ENCODE assay signal across 1 cellular context in the genomic region with DNA sequence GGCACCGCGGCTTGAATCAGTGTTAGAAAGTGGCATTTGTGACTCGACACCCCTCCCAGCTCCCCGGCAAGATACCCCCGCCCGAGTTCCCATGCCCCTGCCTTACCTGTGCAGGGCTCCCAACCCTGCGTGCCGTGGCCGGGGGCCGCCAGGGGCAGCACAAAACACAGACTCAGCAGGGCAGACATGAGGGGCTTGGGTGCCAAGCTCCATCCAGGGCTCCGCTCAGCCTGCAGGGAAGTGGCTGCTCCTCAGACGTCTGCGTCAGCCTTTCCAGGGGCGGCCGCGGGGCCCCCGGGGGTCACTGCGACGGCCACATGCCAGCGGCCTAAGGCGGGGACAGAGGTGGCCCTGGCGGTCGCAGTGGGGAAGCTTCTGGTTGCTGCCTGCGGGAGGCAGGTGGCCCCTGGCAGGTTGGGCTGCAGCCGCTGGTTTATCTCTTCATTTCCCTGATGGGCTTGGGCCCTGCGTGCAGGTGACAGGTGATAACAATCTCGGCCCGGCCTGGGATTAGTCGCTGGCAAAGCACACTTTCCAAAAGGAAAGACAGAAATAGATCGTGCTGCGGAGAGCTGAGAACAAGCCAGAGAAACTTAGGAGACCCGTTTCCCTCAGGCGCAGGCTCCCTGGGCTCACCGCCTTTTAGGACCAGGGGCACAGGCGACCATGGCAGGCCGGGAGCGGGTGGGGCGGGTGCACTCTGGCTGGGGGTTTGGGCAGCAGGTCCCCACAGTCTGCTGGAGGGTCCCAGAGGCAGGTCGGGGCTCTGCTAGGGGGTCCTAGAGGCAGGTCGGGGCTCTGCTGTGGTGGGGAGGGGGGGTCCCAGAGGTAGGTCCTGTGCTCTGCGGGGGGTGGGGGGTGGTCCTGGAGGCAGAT.
TF ChIP-seq lines count a peak whose summit lies in the region.

A gene (minus strand): TSS at position 246 of the 876 bp plus-strand sequence. CDS start 58 bp downstream, at position 188.

TF ChIP-seq in A549, 52 proteins besides CTCF, POLR2A, EP300 and RAD21 (continued from another document):
- TF ChIP-seq, protein P1, sequence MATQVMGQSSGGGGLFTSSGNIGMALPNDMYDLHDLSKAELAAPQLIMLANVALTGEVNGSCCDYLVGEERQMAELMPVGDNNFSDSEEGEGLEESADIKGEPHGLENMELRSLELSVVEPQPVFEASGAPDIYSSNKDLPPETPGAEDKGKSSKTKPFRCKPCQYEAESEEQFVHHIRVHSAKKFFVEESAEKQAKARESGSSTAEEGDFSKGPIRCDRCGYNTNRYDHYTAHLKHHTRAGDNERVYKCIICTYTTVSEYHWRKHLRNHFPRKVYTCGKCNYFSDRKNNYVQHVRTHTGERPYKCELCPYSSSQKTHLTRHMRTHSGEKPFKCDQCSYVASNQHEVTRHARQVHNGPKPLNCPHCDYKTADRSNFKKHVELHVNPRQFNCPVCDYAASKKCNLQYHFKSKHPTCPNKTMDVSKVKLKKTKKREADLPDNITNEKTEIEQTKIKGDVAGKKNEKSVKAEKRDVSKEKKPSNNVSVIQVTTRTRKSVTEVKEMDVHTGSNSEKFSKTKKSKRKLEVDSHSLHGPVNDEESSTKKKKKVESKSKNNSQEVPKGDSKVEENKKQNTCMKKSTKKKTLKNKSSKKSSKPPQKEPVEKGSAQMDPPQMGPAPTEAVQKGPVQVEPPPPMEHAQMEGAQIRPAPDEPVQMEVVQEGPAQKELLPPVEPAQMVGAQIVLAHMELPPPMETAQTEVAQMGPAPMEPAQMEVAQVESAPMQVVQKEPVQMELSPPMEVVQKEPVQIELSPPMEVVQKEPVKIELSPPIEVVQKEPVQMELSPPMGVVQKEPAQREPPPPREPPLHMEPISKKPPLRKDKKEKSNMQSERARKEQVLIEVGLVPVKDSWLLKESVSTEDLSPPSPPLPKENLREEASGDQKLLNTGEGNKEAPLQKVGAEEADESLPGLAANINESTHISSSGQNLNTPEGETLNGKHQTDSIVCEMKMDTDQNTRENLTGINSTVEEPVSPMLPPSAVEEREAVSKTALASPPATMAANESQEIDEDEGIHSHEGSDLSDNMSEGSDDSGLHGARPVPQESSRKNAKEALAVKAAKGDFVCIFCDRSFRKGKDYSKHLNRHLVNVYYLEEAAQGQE (IDR thresholded peaks at IDR 0.05) = no peak
- TF ChIP-seq FOSL2 (IDR thresholded peaks at IDR 0.05) = no peak
- no peak for TF ChIP-seq FOSL2 (CRISPR knock-in tag; IDR thresholded peaks at IDR 0.05)
- no peak for TF ChIP-seq ZFP36 (IDR thresholded peaks at IDR 0.05; ENCODE audit: borderline replicate concordance, partially characterized antibody)
- TF ChIP-seq CEBPB (IDR thresholded peaks at IDR 0.05) = no peak
- no peak for TF ChIP-seq SREBF2 (IDR thresholded peaks at IDR 0.05)
- TF ChIP-seq HOXB13 (CRISPR knock-in tag; IDR thresholded peaks at IDR 0.05; ENCODE audit: low read depth) = no peak
- no peak for TF ChIP-seq POLR2AphosphoS2 (conservative IDR thresholded peaks at IDR 0.05; ENCODE audit: low read length)
- TF ChIP-seq MAZ (IDR thresholded peaks at IDR 0.05; ENCODE audit: borderline replicate concordance, low read depth, low read length) = no peak
- TF ChIP-seq, protein P2, sequence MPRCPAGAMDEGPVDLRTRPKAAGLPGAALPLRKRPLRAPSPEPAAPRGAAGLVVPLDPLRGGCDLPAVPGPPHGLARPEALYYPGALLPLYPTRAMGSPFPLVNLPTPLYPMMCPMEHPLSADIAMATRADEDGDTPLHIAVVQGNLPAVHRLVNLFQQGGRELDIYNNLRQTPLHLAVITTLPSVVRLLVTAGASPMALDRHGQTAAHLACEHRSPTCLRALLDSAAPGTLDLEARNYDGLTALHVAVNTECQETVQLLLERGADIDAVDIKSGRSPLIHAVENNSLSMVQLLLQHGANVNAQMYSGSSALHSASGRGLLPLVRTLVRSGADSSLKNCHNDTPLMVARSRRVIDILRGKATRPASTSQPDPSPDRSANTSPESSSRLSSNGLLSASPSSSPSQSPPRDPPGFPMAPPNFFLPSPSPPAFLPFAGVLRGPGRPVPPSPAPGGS (IDR thresholded peaks at IDR 0.05) = no peak
- no peak for TF ChIP-seq RFX5 (IDR thresholded peaks at IDR 0.05)
- no peak for TF ChIP-seq RCOR1 (IDR thresholded peaks at IDR 0.05; ENCODE audit: low read depth, low read length)
- no peak for TF ChIP-seq RNF2 (IDR thresholded peaks at IDR 0.05; ENCODE audit: borderline replicate concordance, low read depth)
- TF ChIP-seq, protein P3, sequence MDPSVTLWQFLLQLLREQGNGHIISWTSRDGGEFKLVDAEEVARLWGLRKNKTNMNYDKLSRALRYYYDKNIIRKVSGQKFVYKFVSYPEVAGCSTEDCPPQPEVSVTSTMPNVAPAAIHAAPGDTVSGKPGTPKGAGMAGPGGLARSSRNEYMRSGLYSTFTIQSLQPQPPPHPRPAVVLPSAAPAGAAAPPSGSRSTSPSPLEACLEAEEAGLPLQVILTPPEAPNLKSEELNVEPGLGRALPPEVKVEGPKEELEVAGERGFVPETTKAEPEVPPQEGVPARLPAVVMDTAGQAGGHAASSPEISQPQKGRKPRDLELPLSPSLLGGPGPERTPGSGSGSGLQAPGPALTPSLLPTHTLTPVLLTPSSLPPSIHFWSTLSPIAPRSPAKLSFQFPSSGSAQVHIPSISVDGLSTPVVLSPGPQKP (IDR thresholded peaks at IDR 0.05; ENCODE audit: low read depth, low read length) = no peak
- TF ChIP-seq HDAC2 (IDR thresholded peaks at IDR 0.05) = no peak
